Comparison of ENCODE assay signal across 8 cellular contexts in the genomic region with DNA sequence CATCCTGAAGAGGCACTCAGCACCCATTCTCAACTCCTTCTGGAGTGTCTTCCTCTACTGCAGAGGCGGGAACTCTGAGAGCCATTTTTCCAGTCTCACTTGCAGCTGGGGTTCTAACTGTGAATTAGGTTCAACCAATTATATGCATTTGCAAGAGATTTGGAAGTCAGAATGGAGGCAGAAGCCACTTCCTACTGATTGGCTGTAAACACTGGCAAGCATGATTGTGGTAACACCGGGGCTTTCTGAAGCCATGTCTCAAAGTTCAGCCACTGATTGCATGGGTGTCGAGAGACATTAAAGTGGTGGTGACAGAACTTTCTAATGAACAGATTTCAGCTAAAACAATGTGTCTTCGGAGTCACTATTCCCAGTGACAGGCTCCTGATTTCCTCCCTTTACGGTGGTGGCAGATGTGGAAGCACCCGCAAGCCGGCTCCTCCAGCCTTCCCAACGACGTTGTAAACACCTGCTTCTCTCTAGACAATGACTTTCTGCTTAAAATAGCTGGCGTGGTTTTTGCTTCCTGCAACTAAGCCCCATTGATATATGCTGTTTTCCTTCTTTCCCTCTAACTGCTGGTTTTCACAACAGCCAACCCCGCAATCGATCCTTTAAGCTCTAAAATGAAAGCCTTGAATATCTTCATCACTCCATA.
A peak's percentile ranks its signal among the peaks of the same experiment; 100 is the strongest.
DNase-seq lines count a peak whose midpoint lies in the region; ATAC-seq, FAIRE-seq and TF ChIP-seq lines count a peak whose summit lies in the region.

No MANE protein-coding gene starts in this region.

- no TSS peak for BruUV-seq in endothelial cell of umbilical vein (replicated peaks; lab: Mats Ljungman, UMichigan)

- no peaks in the 10 kb centered on the region for H3K9me1 ChIP-seq in endothelial cell of umbilical vein (replicated peaks; ENCODE audit: control insufficient read depth, extremely low read depth, insufficient read depth, low read length)

- no peak for TF ChIP-seq EP300 in upper lobe of left lung (IDR thresholded peaks at IDR 0.05)

- POLR2A ChIA-PET in endothelial cell of umbilical vein (lab: Charles Lee): interaction anchor here (0.6 kb wide), 1 partner anchor 31 kb away, joined by 3 read pairs; no protein-coding TSS in a partner anchor

- H3K79me2 ChIP-seq in endothelial cell of umbilical vein (ENCODE audit: control insufficient read depth, insufficient read depth, low read length): no peaks in the 10 kb centered on the region

- no peaks in the 10 kb centered on the region for H3K9me3 ChIP-seq in endothelial cell of umbilical vein (replicated peaks; ENCODE audit: control insufficient read depth, insufficient read depth, low read length)
- H3K9me3 ChIP-seq in upper lobe of left lung: no peaks in the 10 kb centered on the region
- no peaks in the 10 kb centered on the region; the same call in 1 of the 2 replicates for H3K9me3 ChIP-seq in BE2C
- no peaks in the 10 kb centered on the region for H3K9me3 ChIP-seq in body of pancreas

- peak overlapping the region; percentile 38 for H3K4me3 Mint-ChIP-seq in activated naive CD4-positive, alpha-beta T cell treated with anti-CD3 and anti-CD28 coated beads for 36 hours

- intact Hi-C loops in activated naive CD4-positive, alpha-beta T cell treated with anti-CD3 and anti-CD28 coated beads for 36 hours (cut with micrococcal nuclease): loop anchor here (2.0 to 5.0 kb wide), 3 partner anchors 26 to 55 kb away; no protein-coding TSS in a partner anchor
- intact Hi-C loops in endothelial cell of umbilical vein (cut with micrococcal nuclease) (loop anchor here (2.0 to 5.0 kb wide), 5 partner anchors 26 to 350 kb away; a partner anchor contains a TSS), body of pancreas (cut with DNase I) (no loop called here)

- H3K27ac ChIP-seq in endothelial cell of umbilical vein (ENCODE audit: insufficient read depth, low read depth, low read length) (no peak overlapping the region), upper lobe of left lung (peak overlapping the region in 3 of 4 donors; percentile 27 to 86 (median 45)), body of pancreas (peak overlapping the region in 2 of 4 donors; percentile 54 to 78)

- H3K4me1 ChIP-seq in endothelial cell of umbilical vein (ENCODE audit: control insufficient read depth, extremely low read depth, insufficient read depth, low read length) (peaks cover 52% of the 10 kb centered on the region), upper lobe of left lung (peaks cover 42 to 55% (median 54%) of the 10 kb centered on the region in 4 donors), BE2C (peaks cover 11% of the 10 kb centered on the region), body of pancreas (peaks cover 48% of the 10 kb centered on the region)

- peak; percentile 55 for DNase-seq in activated naive CD4-positive, alpha-beta T cell treated with anti-CD3 and anti-CD28 coated beads for 36 hours
- no peak for DNase-seq in activated naive CD4-positive, alpha-beta T cell treated with anti-CD3 and anti-CD28 coated beads, Interleukin-2, amount 50 U/mL, for 16 hours
- DNase-seq in NCI-H2107 treated with DMSO at 0.1 percent for 48 hours (lab: John Stamatoyannopoulos, UW; ENCODE audit: unreplicated experiment) (peak; percentile 71), endothelial cell of umbilical vein (ENCODE audit: low read depth, low spot score) (peak; percentile 44), upper lobe of left lung (no peak), BE2C (no peak), body of pancreas (no peak)

- no peaks in the 10 kb centered on the region for H3K36me3 ChIP-seq in endothelial cell of umbilical vein (ENCODE audit: control insufficient read depth in 2 of 2, extremely low read depth in 1 of 2, insufficient read depth in 2 of 2, low read length in 2 of 2)
- H3K36me3 ChIP-seq in upper lobe of left lung: peaks cover 0 to 9% (median 0%) of the 10 kb centered on the region in 4 donors
- peaks cover 4% of the 10 kb centered on the region; the same call in 1 of the 2 replicates for H3K36me3 ChIP-seq in BE2C
- H3K36me3 ChIP-seq in body of pancreas (replicated peaks in 1 of 2; ENCODE audit: insufficient read depth in 1 of 2, low read depth in 2 of 2): no peaks in the 10 kb centered on the region

- TF ChIP-seq CTCF in endothelial cell of umbilical vein (IDR thresholded peaks at IDR 0.05; ENCODE audit: extremely low read depth in 1 of 2, insufficient read depth in 1 of 2, low read depth in 1 of 2, low read length in 2 of 2) (no peak), upper lobe of left lung (IDR thresholded peaks at IDR 0.05) (no peak), BE2C (IDR thresholded peaks at IDR 0.05; ENCODE audit: low read depth, low read length) (no peak), body of pancreas (IDR thresholded peaks at IDR 0.05) (no peak)

- no peak for FAIRE-seq in endothelial cell of umbilical vein (lab: Jason Lieb, UNC)

- no peak overlapping the region for H3K27ac Mint-ChIP-seq in activated naive CD4-positive, alpha-beta T cell treated with anti-CD3 and anti-CD28 coated beads for 36 hours

- no peaks in the 10 kb centered on the region for H4K20me1 ChIP-seq in endothelial cell of umbilical vein (replicated peaks; ENCODE audit: control insufficient read depth, extremely low read depth, insufficient read depth, low read length)

- H3K9me3 Mint-ChIP-seq in activated naive CD4-positive, alpha-beta T cell treated with anti-CD3 and anti-CD28 coated beads for 36 hours: peaks cover 4% of the 10 kb centered on the region

- CTCF ChIA-PET in activated naive CD4-positive, alpha-beta T cell treated with anti-CD3 and anti-CD28 coated beads for 36 hours (lab: Charles Lee): interaction anchor here (0.7 to 0.9 kb wide), 2 partner anchors 33 to 118 kb away, joined by 3 read pairs; no protein-coding TSS in a partner anchor
- CTCF ChIA-PET in endothelial cell of umbilical vein (lab: Charles Lee): interaction anchor here (1.5 to 3.1 kb wide), 3 partner anchors 10 to 118 kb away, joined by 5 to 23 read pairs (median 6); no protein-coding TSS in a partner anchor

- TF ChIP-seq POLR2A in endothelial cell of umbilical vein (IDR thresholded peaks at IDR 0.05; ENCODE audit: low read depth, low read length) (no peak), upper lobe of left lung (IDR thresholded peaks at IDR 0.05) (no peak), body of pancreas (IDR thresholded peaks at IDR 0.05) (no peak)

- H3K36me3 Mint-ChIP-seq in activated naive CD4-positive, alpha-beta T cell treated with anti-CD3 and anti-CD28 coated beads for 36 hours (ENCODE audit: low read depth): peaks cover 5% of the 10 kb centered on the region

- no peak overlapping the region for H2AFZ ChIP-seq in endothelial cell of umbilical vein (ENCODE audit: low read depth, low read length)

- ATAC-seq in upper lobe of left lung (ENCODE audit: low FRiP score in 2 of 2): no peak
- no peak for ATAC-seq in GM21723 (IDR thresholded peaks at IDR 0.05; ENCODE audit: unreplicated experiment)
- no peak for ATAC-seq in body of pancreas

- 19 to 23% methylated on average over 12 of the region's 12 CpGs for WGBS in upper lobe of left lung, 2 donors
- WGBS in body of pancreas, 2 donors: 20 to 39% methylated on average over 11 to 12 of the region's 12 CpGs

- no peak overlapping the region for H3K4me3 ChIP-seq in endothelial cell of umbilical vein (replicated peaks in 1 of 3; ENCODE audit: insufficient read depth in 1 of 3, low read depth in 1 of 3, low read length in 3 of 3)
- no peak overlapping the region for H3K4me3 ChIP-seq in upper lobe of left lung
- no peak overlapping the region for H3K4me3 ChIP-seq in BE2C (ENCODE audit: low read depth, low read length)
- no peak overlapping the region for H3K4me3 ChIP-seq in body of pancreas

- peak overlapping the region; percentile 93 for H3K4me2 ChIP-seq in endothelial cell of umbilical vein (ENCODE audit: insufficient read depth, low read length)

- H3K27me3 ChIP-seq in endothelial cell of umbilical vein (ENCODE audit: control insufficient read depth in 2 of 2, insufficient read depth in 2 of 2, low read length in 2 of 2): no peaks in the 10 kb centered on the region
- H3K27me3 ChIP-seq in upper lobe of left lung: no peaks in the 10 kb centered on the region
- H3K27me3 ChIP-seq in BE2C: no peaks in the 10 kb centered on the region
- H3K27me3 ChIP-seq in body of pancreas: no peaks in the 10 kb centered on the region

- dilution Hi-C loops in endothelial cell of umbilical vein (cut with MboI; ENCODE audit: extremely low pct_ligation_motif_present, low sequenced_read_pairs): no loop called here

- no peaks in the 10 kb centered on the region for H3K27me3 Mint-ChIP-seq in activated naive CD4-positive, alpha-beta T cell treated with anti-CD3 and anti-CD28 coated beads for 36 hours (ENCODE audit: low read depth)

- H3K9ac ChIP-seq in endothelial cell of umbilical vein (replicated peaks; ENCODE audit: extremely low read depth, insufficient read depth, low read length): no peak overlapping the region

- peaks cover 65% of the 10 kb centered on the region for H3K4me1 Mint-ChIP-seq in activated naive CD4-positive, alpha-beta T cell treated with anti-CD3 and anti-CD28 coated beads for 36 hours (ENCODE audit: low read depth)

TF ChIP-seq in endothelial cell of umbilical vein, 7 proteins besides CTCF, POLR2A, EP300 and RAD21:
- TF ChIP-seq MYC (IDR thresholded peaks at IDR 0.05; ENCODE audit: low read depth, low read length) (no peak), FOS (IDR thresholded peaks at IDR 0.05; ENCODE audit: borderline replicate concordance, insufficient read depth, low read length) (no peak), EZH2 (IDR thresholded peaks at IDR 0.05; ENCODE audit: borderline replicate concordance, low read depth, low read length, severe bottlenecking) (no peak), JUN (IDR thresholded peaks at IDR 0.05; ENCODE audit: borderline replicate concordance, insufficient read depth, insufficient read length, low read depth) (no peak), POLR2AphosphoS5 (IDR thresholded peaks at IDR 0.05; ENCODE audit: insufficient read depth, low read depth, low read length) (no peak), GATA2 (IDR thresholded peaks at IDR 0.05; ENCODE audit: insufficient read depth, insufficient read length, low read depth, low read length) (no peak)
- TF ChIP-seq, protein P1, sequence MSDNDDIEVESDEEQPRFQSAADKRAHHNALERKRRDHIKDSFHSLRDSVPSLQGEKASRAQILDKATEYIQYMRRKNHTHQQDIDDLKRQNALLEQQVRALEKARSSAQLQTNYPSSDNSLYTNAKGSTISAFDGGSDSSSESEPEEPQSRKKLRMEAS (IDR thresholded peaks at IDR 0.05; ENCODE audit: insufficient read depth, insufficient read length): no peak

Comparison
In these comparisons a context has a peak if more than half of its experiments do, and no peak if none do; other contexts are left out.
1. DNase-seq: peak in activated naive CD4-positive, alpha-beta T cell treated with anti-CD3 and anti-CD28 coated beads for 36 hours (single experiment), NCI-H2107 treated with DMSO at 0.1 percent for 48 hours (single experiment) and endothelial cell of umbilical vein (single experiment); none in activated naive CD4-positive, alpha-beta T cell treated with anti-CD3 and anti-CD28 coated beads, Interleukin-2, amount 50 U/mL, for 16 hours (single experiment), upper lobe of left lung (0 of 2), BE2C (single experiment) and body of pancreas (0 of 4).